ENCODE assay signal across 5 cellular contexts in the genomic region with DNA sequence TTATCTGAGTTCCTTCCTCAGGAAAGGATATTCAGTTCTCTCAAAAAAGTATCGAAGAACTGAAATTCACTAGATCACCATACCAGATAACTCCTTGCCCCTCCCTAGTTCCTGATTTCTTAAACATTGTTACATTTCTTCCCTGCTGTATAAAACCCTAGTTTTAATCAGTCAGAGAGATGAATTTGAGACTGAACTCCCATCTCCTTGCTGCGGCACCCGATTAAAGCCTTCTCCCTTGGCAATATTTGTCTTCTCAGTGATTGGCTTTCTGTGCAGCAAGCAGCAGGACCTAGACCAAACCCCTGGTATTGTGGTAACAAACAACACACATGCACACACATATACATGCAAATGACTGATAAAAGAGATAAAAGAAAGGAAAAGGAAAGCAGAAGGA.
"Had no signal": no experiment of that assay in that cellular context is flagged by ENCODE, and none has a peak within 500 bp of the region (broad histone marks: within the 10 kb centered on the region; RNA-seq: fewer than 3 reads in every experiment).

No MANE protein-coding gene starts in this region.

- DNase-seq: H9, HCEC 1CT, KG1 had no signal

- H3K27ac Mint-ChIP-seq: GM23338, H9, IgD-negative memory B cell had no signal

- H3K36me3 Mint-ChIP-seq: IgD-negative memory B cell had no signal

- H3K4me1 Mint-ChIP-seq: GM23338, H9, IgD-negative memory B cell had no signal

- H3K4me3 ChIP-seq: GM23338 had no signal

- H3K4me3 Mint-ChIP-seq: GM23338, H9, IgD-negative memory B cell had no signal

- H3K4me2 ChIP-seq: GM23338 had no signal

- H3K27me3 Mint-ChIP-seq: IgD-negative memory B cell had no signal

- ATAC-seq: GM23338 had no signal

- H2AFZ ChIP-seq: GM23338 had no signal
